ENCODE assay signal across 26 cellular contexts in the genomic region with DNA sequence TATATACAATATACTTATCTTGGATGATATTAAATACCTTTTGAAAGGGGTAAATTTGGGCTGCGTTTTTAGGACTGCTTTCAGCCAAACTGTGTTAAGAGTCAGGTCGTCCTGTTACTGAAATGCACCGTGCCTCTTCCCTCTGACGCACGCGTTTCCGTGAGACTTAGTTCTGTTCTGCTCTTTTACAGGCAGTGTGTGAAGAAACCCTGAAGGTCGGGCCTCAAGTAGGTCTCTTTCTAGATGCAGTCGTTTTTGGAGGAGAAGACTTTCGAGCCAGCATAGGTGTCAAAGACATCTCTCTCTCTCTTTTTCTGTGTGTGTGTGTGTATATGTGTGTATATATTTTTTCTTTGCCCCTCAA.
A peak's percentile ranks its signal among the peaks of the same experiment; 100 is the strongest.
DNase-seq lines count a peak whose midpoint lies in the region; ATAC-seq, FAIRE-seq and TF ChIP-seq lines count a peak whose summit lies in the region.
"Had no signal": no experiment of that assay in that cellular context is flagged by ENCODE, and none has a peak within 500 bp of the region (broad histone marks: within the 10 kb centered on the region; RNA-seq: fewer than 3 reads in every experiment).

No MANE protein-coding gene starts in this region.

- H3K14ac ChIP-seq in H9 (ENCODE audit: insufficient read depth, low read length) = no peak overlapping the region

- H3K36me3 ChIP-seq in esophagus muscularis mucosa = peaks cover 0 to 4% (median 0%) of the 10 kb centered on the region in 4 donors
- H3K36me3 ChIP-seq: BLaER1 treated with 17β-estradiol and CSF1 and Interleukin-3, amounts not matched to agents 10 nM and 100 nM; HAP-1 had no signal

- no peak overlapping the region for H3K4me3 ChIP-seq in esophagus muscularis mucosa
- H3K4me3 ChIP-seq: BLaER1 treated with 17β-estradiol and CSF1 and Interleukin-3, amounts not matched to agents 10 nM and 100 nM; HAP-1 had no signal

- no peaks in the 10 kb centered on the region for H3K79me1 ChIP-seq in H9 (ENCODE audit: insufficient read depth, low read depth, low read length, poor library complexity, severe bottlenecking)

- H2BK120ac ChIP-seq in H9 (ENCODE audit: low read depth, low read length, poor library complexity, severe bottlenecking) = no peak overlapping the region

- H2AK5ac ChIP-seq in H9 (ENCODE audit: insufficient read length, low read length) = no peak overlapping the region

- peak; percentile 54 for ATAC-seq in WTC11
- no peak for ATAC-seq in GM21526 (IDR thresholded peaks at IDR 0.05; ENCODE audit: low FRiP score, unreplicated experiment)
- ATAC-seq: HepG2 had no signal

- H3K4me3 Mint-ChIP-seq in H9 = no peak overlapping the region
- no peak overlapping the region for H3K4me3 Mint-ChIP-seq in WTC11
- H3K4me3 Mint-ChIP-seq: CD4-positive, alpha-beta T cell; T-helper 1 cell treated with Interleukin-12 subunit alpha and Interleukin-12 subunit beta and Interleukin-4 antibody, amounts not matched to agents 30 μg/mL and 1 μg/mL, for 36 hours had no signal

- no peaks in the 10 kb centered on the region for H3K23me2 ChIP-seq in H9 (ENCODE audit: insufficient read length, low read depth, low read length, poor library complexity, severe bottlenecking)

- H3K56ac ChIP-seq in H9 (ENCODE audit: insufficient read length, low read depth, low read length) = no peak overlapping the region

- no peak overlapping the region for H2BK20ac ChIP-seq in H9 (ENCODE audit: low read depth, low read length, poor library complexity, severe bottlenecking)

- H3K27me3 ChIP-seq in H9 (ENCODE audit: insufficient read depth, low read length) = no peaks in the 10 kb centered on the region
- no peaks in the 10 kb centered on the region for H3K27me3 ChIP-seq in esophagus muscularis mucosa
- H3K27me3 ChIP-seq: BLaER1 treated with 17β-estradiol and CSF1 and Interleukin-3, amounts not matched to agents 10 nM and 100 nM had no signal

- no peaks in the 10 kb centered on the region for H3K79me2 ChIP-seq in H9 (ENCODE audit: insufficient read depth, low read length)

- intact Hi-C loops in esophagus muscularis mucosa (cut with DNase I) = no loop called here

- H3K36me3 Mint-ChIP-seq in H9 (ENCODE audit: insufficient read depth in 1 of 3, low read depth in 3 of 3) (0 out of 7 replicates have a peak, but pooled peaks cover 0 to 2% (median 0%) of the 10 kb centered on the region in 3 experiments), WTC11 (no peaks in the 10 kb centered on the region)

- POLR2A ChIA-PET in WTC11 (lab: Charles Lee) = no interaction called here

- H2AFZ ChIP-seq in H9 (ENCODE audit: low read length) = no peak overlapping the region

- H3K18ac ChIP-seq in H9 (ENCODE audit: insufficient read length, low read depth, low read length) = no peak overlapping the region

- peak overlapping the region; percentile 51 for H3K27ac ChIP-seq in 22Rv1
- no peak overlapping the region for H3K27ac ChIP-seq in H9 (ENCODE audit: insufficient read length, low read depth, low read length)
- H3K27ac ChIP-seq in esophagus muscularis mucosa (replicated peaks in 1 of 4) = no peak overlapping the region
- H3K27ac ChIP-seq: BLaER1 treated with 17β-estradiol and CSF1 and Interleukin-3, amounts not matched to agents 10 nM and 100 nM had no signal

- H3K4me1 Mint-ChIP-seq in H9 (peaks cover 77 to 79% of the 10 kb centered on the region in 2 experiments), WTC11 (peaks cover 86% of the 10 kb centered on the region)

- no peak for FAIRE-seq in H54 (lab: Jason Lieb, UNC)
- FAIRE-seq: A204.1, D721Med, HepG2, RCC 7860 had no signal

- no peak overlapping the region for H2BK12ac ChIP-seq in H9 (ENCODE audit: insufficient read length, low read depth, low read length)

- TF ChIP-seq POLR2A in esophagus muscularis mucosa (IDR thresholded peaks at IDR 0.05; ENCODE audit: low read depth) (no peak), H54 (IDR thresholded peaks at IDR 0.05; ENCODE audit: low read depth, low read length) (no peak)

- H3K4me2 ChIP-seq in H9 (ENCODE audit: insufficient read depth, insufficient read length, low read length) = no peak overlapping the region
- H3K4me2 ChIP-seq: BLaER1 treated with 17β-estradiol and CSF1 and Interleukin-3, amounts not matched to agents 10 nM and 100 nM; SK-N-SH had no signal

- H3K23ac ChIP-seq in H9 (ENCODE audit: insufficient read length, low read depth, low read length) = no peak overlapping the region

- DNase-seq in H9 (no peak), WTC11 (ENCODE audit: low spot score) (no peak), esophagus muscularis mucosa (ENCODE audit: extremely low spot score) (peak; percentile 57), H54 (ENCODE audit: insufficient read length, low spot score) (no peak), NOMO-1 treated with dmso at 0.1 percent for 144 hours (lab: John Stamatoyannopoulos, UW; ENCODE audit: unreplicated experiment) (no peak)
- DNase-seq: AML-193; CD4-positive, alpha-beta T cell; Kasumi-1; NCI-H1092 treated with DMSO at 0.1 percent for 48 hours; NCI-H1436; NCI-H187; NCI-H2171 treated with DMSO at 0.1 percent for 48 hours; NCI-H524 treated with DMSO at 0.1 percent for 48 hours; NCI-H774; SIG-M5; SK-N-SH; SW 1271 had no signal

- no peak overlapping the region for H3K4ac ChIP-seq in H9 (ENCODE audit: low read depth, low read length)

- no CpG with 5 or more reads among the region's 10 CpGs for WGBS in H9 (ENCODE audit: extremely low coverage, insufficient read length, low lambda C conversion rate)
- whole genome bisulfite sequencing in esophagus muscularis mucosa = 70% methylated on average over 10 of the region's 10 CpGs

- no peak overlapping the region for H4K8ac ChIP-seq in H9 (replicated peaks; ENCODE audit: insufficient read length, low read depth, low read length)

- no peaks in the 10 kb centered on the region for H3K27me3 Mint-ChIP-seq in H9 (ENCODE audit: low read depth)
- H3K27me3 Mint-ChIP-seq in WTC11 (ENCODE audit: low read depth) = no peaks in the 10 kb centered on the region
- H3K27me3 Mint-ChIP-seq: CD4-positive, alpha-beta T cell had no signal

- H3K9me3 Mint-ChIP-seq in H9 = no peaks in the 10 kb centered on the region
- H3K9me3 Mint-ChIP-seq in WTC11 = no peaks in the 10 kb centered on the region
- H3K9me3 Mint-ChIP-seq: CD4-positive, alpha-beta T cell; T-helper 1 cell treated with Interleukin-12 subunit alpha and Interleukin-12 subunit beta and Interleukin-4 antibody, amounts not matched to agents 30 μg/mL and 1 μg/mL, for 36 hours had no signal

- no peak overlapping the region for H4K91ac ChIP-seq in H9 (ENCODE audit: insufficient read length, low read depth, low read length)

- TF ChIP-seq CTCF in 22Rv1 (IDR thresholded peaks at IDR 0.05) (no peak), H9 (conservative IDR thresholded peaks at IDR 0.05) (no peak), WTC11 (IDR thresholded peaks at IDR 0.05) (no peak), esophagus muscularis mucosa (IDR thresholded peaks at IDR 0.05) (no peak)

- CTCF ChIA-PET in WTC11 (lab: Charles Lee) = no interaction called here

- H3K9me3 ChIP-seq in H9 (ENCODE audit: control insufficient read depth, low read depth, low read length) (no peaks in the 10 kb centered on the region), esophagus muscularis mucosa (no peaks in the 10 kb centered on the region)
- H3K9me3 ChIP-seq: BLaER1 treated with 17β-estradiol and CSF1 and Interleukin-3, amounts not matched to agents 10 nM and 100 nM; HAP-1; SK-N-SH had no signal

- H2BK15ac ChIP-seq in H9 (ENCODE audit: low read depth, low read length) = no peak overlapping the region

- H3K27ac Mint-ChIP-seq in H9 (peak overlapping the region; percentile 21 to 88 (median 66); a peak in 4 of 7 replicates), WTC11 (peak overlapping the region; percentile 68)
- H3K27ac Mint-ChIP-seq: CD4-positive, alpha-beta T cell; T-helper 1 cell treated with Interleukin-12 subunit alpha and Interleukin-12 subunit beta and Interleukin-4 antibody, amounts not matched to agents 30 μg/mL and 1 μg/mL, for 36 hours had no signal

- H3K4me1 ChIP-seq in H9 (ENCODE audit: insufficient read depth, low read length) (peaks cover 9% of the 10 kb centered on the region; the same call in 1 of the 2 replicates), esophagus muscularis mucosa (no peaks in the 10 kb centered on the region)

- H4K5ac ChIP-seq in H9 (ENCODE audit: insufficient read length, low read depth, low read length) = no peak overlapping the region

- H3K9ac ChIP-seq in H9 (ENCODE audit: extremely low read depth, insufficient read length, low read length) = no peak overlapping the region
- H3K9ac ChIP-seq: BLaER1 treated with 17β-estradiol and CSF1 and Interleukin-3, amounts not matched to agents 10 nM and 100 nM; SK-N-SH had no signal

- no peaks in the 10 kb centered on the region for H4K20me1 ChIP-seq in H9 (ENCODE audit: control insufficient read depth, insufficient read depth, insufficient read length)
- H4K20me1 ChIP-seq: BLaER1 treated with 17β-estradiol and CSF1 and Interleukin-3, amounts not matched to agents 10 nM and 100 nM had no signal

- no peak overlapping the region for H3T11ph ChIP-seq in H9 (ENCODE audit: low read length)

- no peak overlapping the region for H2BK5ac ChIP-seq in H9 (ENCODE audit: insufficient read length, low read length)

- no peak for TF ChIP-seq EP300 in esophagus muscularis mucosa (IDR thresholded peaks at IDR 0.05)

TF ChIP-seq in WTC11, 78 proteins besides CTCF, POLR2A, EP300 and RAD21 (continues in another document):
- TF ChIP-seq, protein P1, sequence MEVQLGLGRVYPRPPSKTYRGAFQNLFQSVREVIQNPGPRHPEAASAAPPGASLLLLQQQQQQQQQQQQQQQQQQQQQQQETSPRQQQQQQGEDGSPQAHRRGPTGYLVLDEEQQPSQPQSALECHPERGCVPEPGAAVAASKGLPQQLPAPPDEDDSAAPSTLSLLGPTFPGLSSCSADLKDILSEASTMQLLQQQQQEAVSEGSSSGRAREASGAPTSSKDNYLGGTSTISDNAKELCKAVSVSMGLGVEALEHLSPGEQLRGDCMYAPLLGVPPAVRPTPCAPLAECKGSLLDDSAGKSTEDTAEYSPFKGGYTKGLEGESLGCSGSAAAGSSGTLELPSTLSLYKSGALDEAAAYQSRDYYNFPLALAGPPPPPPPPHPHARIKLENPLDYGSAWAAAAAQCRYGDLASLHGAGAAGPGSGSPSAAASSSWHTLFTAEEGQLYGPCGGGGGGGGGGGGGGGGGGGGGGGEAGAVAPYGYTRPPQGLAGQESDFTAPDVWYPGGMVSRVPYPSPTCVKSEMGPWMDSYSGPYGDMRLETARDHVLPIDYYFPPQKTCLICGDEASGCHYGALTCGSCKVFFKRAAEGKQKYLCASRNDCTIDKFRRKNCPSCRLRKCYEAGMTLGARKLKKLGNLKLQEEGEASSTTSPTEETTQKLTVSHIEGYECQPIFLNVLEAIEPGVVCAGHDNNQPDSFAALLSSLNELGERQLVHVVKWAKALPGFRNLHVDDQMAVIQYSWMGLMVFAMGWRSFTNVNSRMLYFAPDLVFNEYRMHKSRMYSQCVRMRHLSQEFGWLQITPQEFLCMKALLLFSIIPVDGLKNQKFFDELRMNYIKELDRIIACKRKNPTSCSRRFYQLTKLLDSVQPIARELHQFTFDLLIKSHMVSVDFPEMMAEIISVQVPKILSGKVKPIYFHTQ (CRISPR knock-in tag; IDR thresholded peaks at IDR 0.05) = no peak
- TF ChIP-seq FOXK1 (CRISPR knock-in tag; IDR thresholded peaks at IDR 0.05) = no peak
